In genomic region chr11:2883717-2884423, GRCh38 we compare ENCODE assay signal across 8 cellular contexts. TPM values are rescaled to one million over a fixed set of nuclear protein-coding genes. Genes with fewer than 3 reads are reported as not detected.
DNase-seq lines count a peak whose midpoint lies in the region; ATAC-seq and TF ChIP-seq lines count a peak whose summit lies in the region.

No MANE protein-coding gene starts in this region.

- H3K4me1 ChIP-seq in BLaER1 (peaks cover 66% of the 10 kb centered on the region), neuronal stem cell (ENCODE audit: control insufficient read depth in 2 of 2, insufficient read depth in 1 of 2, low read depth in 1 of 2, low read length in 2 of 2) (peaks cover 19 to 21% of the 10 kb centered on the region in 2 donors)

- H3K4ac ChIP-seq in neuronal stem cell (ENCODE audit: low read length): no peak overlapping the region

- H3K14ac ChIP-seq in neuronal stem cell (ENCODE audit: low read length): no peak overlapping the region

- no peak for ATAC-seq in GM21576 (IDR thresholded peaks at IDR 0.05; ENCODE audit: unreplicated experiment)
- ATAC-seq in HG02973 (IDR thresholded peaks at IDR 0.05; ENCODE audit: unreplicated experiment): no peak

- H3K4me2 ChIP-seq in BLaER1: peak overlapping the region; percentile 92
- peak overlapping the region; percentile 99 for H3K4me2 ChIP-seq in neuronal stem cell (ENCODE audit: insufficient read depth, low read length, poor library complexity, severe bottlenecking)

- H2BK12ac ChIP-seq in neuronal stem cell (ENCODE audit: low read length): no peak overlapping the region

- H3K27ac ChIP-seq in BLaER1: peak overlapping the region; percentile 80
- no peak overlapping the region for H3K27ac ChIP-seq in neuronal stem cell (replicated peaks; ENCODE audit: low read length)

- WGBS in neuronal stem cell (ENCODE audit: extremely low coverage in 2 of 2, insufficient read length in 2 of 2, insufficient replicate concordance in 1 of 2), 2 donors: no CpG with 5 or more reads among the region's 90 CpGs

- H2BK5ac ChIP-seq in neuronal stem cell (ENCODE audit: low read length): peak overlapping the region; percentile 72

- H3K18ac ChIP-seq in neuronal stem cell (ENCODE audit: low read length): peak overlapping the region; percentile 97

- DNase-seq in RPMI8226 (peak; percentile 50), fibroblast of mammary gland (ENCODE audit: low read depth) (no peak), neuronal stem cell (ENCODE audit: low spot score) (no peak), foreskin melanocyte (no peak), NCI-H2081 (lab: John Stamatoyannopoulos, UW) (no peak)

- H2BK15ac ChIP-seq in neuronal stem cell (ENCODE audit: low read length): peak overlapping the region; percentile 60

- H2AFZ ChIP-seq in neuronal stem cell (ENCODE audit: low read length): peak overlapping the region; percentile 83

- no peak overlapping the region for H4K8ac ChIP-seq in neuronal stem cell (ENCODE audit: low read depth, low read length)

- peaks cover 7% of the 10 kb centered on the region for H3K79me1 ChIP-seq in neuronal stem cell (ENCODE audit: low read depth, low read length)

- H3K4me3 ChIP-seq in BLaER1: peak overlapping the region; percentile 86
- H3K4me3 ChIP-seq in fibroblast of mammary gland (ENCODE audit: control insufficient read depth, low read depth, low read length): peak overlapping the region; percentile 15
- peak overlapping the region; percentile 53 to 89 for H3K4me3 ChIP-seq in neuronal stem cell (ENCODE audit: low read length in 2 of 2)

- peaks cover 25% of the 10 kb centered on the region for H4K20me1 ChIP-seq in BLaER1

- H3K36me3 ChIP-seq in BLaER1: no peaks in the 10 kb centered on the region; the same call in 1 of the 2 replicates
- H3K36me3 ChIP-seq in neuronal stem cell (replicated peaks in 1 of 2; ENCODE audit: control insufficient read depth in 2 of 2, insufficient read depth in 2 of 2, low read length in 2 of 2): peaks cover 0 to 7% of the 10 kb centered on the region in 2 donors

- TF ChIP-seq CTCF in fibroblast of mammary gland (conservative IDR thresholded peaks at IDR 0.05; ENCODE audit: control insufficient read depth, insufficient read depth, low read depth, low read length): no peak

- no peak overlapping the region for H2BK120ac ChIP-seq in neuronal stem cell (ENCODE audit: low read depth, low read length)

- peak overlapping the region; percentile 39 for H3K23ac ChIP-seq in neuronal stem cell (ENCODE audit: low read depth, low read length, poor library complexity)

- H4K91ac ChIP-seq in neuronal stem cell (ENCODE audit: low read depth, low read length, poor library complexity): no peak overlapping the region

- H3K27me3 ChIP-seq in BLaER1 (peaks cover 31% of the 10 kb centered on the region), neuronal stem cell (ENCODE audit: control insufficient read depth in 3 of 3, insufficient read depth in 3 of 3, low read depth in 1 of 3, low read length in 3 of 3) (peaks cover 0 to 47% (median 2%) of the 10 kb centered on the region in 3 experiments)

- H3K9me3 ChIP-seq in BLaER1: no peaks in the 10 kb centered on the region
- peaks cover 0 to under 1% of the 10 kb centered on the region in 2 donors for H3K9me3 ChIP-seq in neuronal stem cell (replicated peaks in 1 of 2; ENCODE audit: control insufficient read depth in 2 of 2, insufficient read depth in 1 of 2, low read depth in 1 of 2, low read length in 2 of 2)

- H2AK5ac ChIP-seq in neuronal stem cell (ENCODE audit: low read depth, low read length): peak overlapping the region; percentile 35

- H3K9ac ChIP-seq in BLaER1 (peak overlapping the region; percentile 81), neuronal stem cell (ENCODE audit: low read depth, low read length, poor library complexity) (peak overlapping the region; percentile 79)

RNA-seq across cellular contexts. Expression of gene CDKN1C, which starts 1.7 kb away (rescaled TPM):
- 45.4 TPM for polyA plus RNA-seq in neuronal stem cell (2013, experiment 1 of 2)
- 48.3 TPM for polyA plus RNA-seq in neuronal stem cell (2013, experiment 2 of 2)

RNA-seq across cellular contexts. Expression of gene PHLDA2, which starts 45.4 kb away (rescaled TPM):
- 6.3 TPM for polyA plus RNA-seq in neuronal stem cell (2013, experiment 1 of 2)
- polyA plus RNA-seq in neuronal stem cell (2013, experiment 2 of 2): 6.8 TPM

Comparison
In these comparisons a context has a peak if more than half of its experiments do, and no peak if none do; other contexts are left out.
1. H3K4me3 ChIP-seq: peak in every context shown above with its lines; median percentile 86 in BLaER1; 71 in neuronal stem cell; 15 in fibroblast of mammary gland.